ENCODE assay signal across 8 cellular contexts in genomic region chr16:21540770-21541433, GRCh38. TPM values are rescaled to one million over a fixed set of nuclear protein-coding genes. Genes with fewer than 3 reads are reported as not detected.
A peak's percentile ranks its signal among the peaks of the same experiment; 100 is the strongest.
DNase-seq lines count a peak whose midpoint lies in the region; ATAC-seq and TF ChIP-seq lines count a peak whose summit lies in the region.
"Not testable (repeated sequence)": the region's sequence is repeated elsewhere in the genome, so short reads cannot be mapped to it uniquely, and the experiment has no call there.

No MANE protein-coding gene starts in this region.

- not testable (repeated sequence) for TF ChIP-seq CTCF in CD14-positive monocyte (IDR thresholded peaks at IDR 0.05)

- peak overlapping the region; percentile 49 to 85 (median 78) for H3K27ac Mint-ChIP-seq in CD14-positive monocyte

- peak; percentile 64 for ATAC-seq in HG02642 (IDR thresholded peaks at IDR 0.05; ENCODE audit: poor library complexity, unreplicated experiment)
- ATAC-seq in HG03520 (IDR thresholded peaks at IDR 0.05; ENCODE audit: unreplicated experiment), result peak; percentile 51

- intact Hi-C loops in CD14-positive monocyte (cut with micrococcal nuclease), result not testable (repeated sequence)

- not testable (repeated sequence) for H3K9me3 Mint-ChIP-seq in CD14-positive monocyte

- H3K36me3 Mint-ChIP-seq in CD14-positive monocyte, result not testable (repeated sequence)

- H3K27me3 Mint-ChIP-seq in CD14-positive monocyte (ENCODE audit: low read depth in 3 of 3), result peaks cover 3 to 17% (median 4%) of the 10 kb centered on the region in 3 donors

- peak; percentile 76 for DNase-seq in CD14-positive monocyte (ENCODE audit: low spot score)
- peak; percentile 13 for DNase-seq in GM19238 (ENCODE audit: insufficient read length, low spot score)
- peak; percentile 33 for DNase-seq in activated CD4-positive, alpha-beta T cell treated with anti-CD3 and anti-CD28 coated beads for 1 hour
- peak; percentile 66 for DNase-seq in activated gamma-delta T cell treated with anti-CD3 and anti-CD28 coated beads, Interleukin-2, amount 50 U/mL, for 16 hours (ENCODE audit: low read depth)
- peak; percentile 14 for DNase-seq in kidney tubule cell (ENCODE audit: low spot score)
- peak in 2 of 3 experiments; percentile 43 for DNase-seq in stimulated activated CD4-positive, alpha-beta T cell treated with anti-CD3 and anti-CD28 coated beads, TNF-alpha, amount 100 ng/mL, for 4 hours (ENCODE audit: low read depth in 3 of 3)

- peaks cover 37% of the 10 kb centered on the region for H3K4me1 Mint-ChIP-seq in CD14-positive monocyte

- H3K4me3 Mint-ChIP-seq in CD14-positive monocyte, result peak overlapping the region; percentile 38 to 77

RNA-seq across cellular contexts. Expression of gene METTL9, which starts 58.5 kb away (rescaled TPM):
- polyA plus RNA-seq in CD14-positive monocyte, result 100 to 1,000 TPM; 373 to 400 TPM

Comparison
In these comparisons a context has a peak if more than half of its experiments do, and no peak if none do; other contexts are left out.
1. Peak in every context shown above with its lines: DNase-seq and ATAC-seq.
2. DNase-seq: peak in every context shown above with its lines; median percentile 76 in CD14-positive monocyte; 66 in activated gamma-delta T cell treated with anti-CD3 and anti-CD28 coated beads, Interleukin-2, amount 50 U/mL, for 16 hours; 43 in stimulated activated CD4-positive, alpha-beta T cell treated with anti-CD3 and anti-CD28 coated beads, TNF-alpha, amount 100 ng/mL, for 4 hours; 33 in activated CD4-positive, alpha-beta T cell treated with anti-CD3 and anti-CD28 coated beads for 1 hour; 14 in kidney tubule cell; 13 in GM19238.